In the genomic region with DNA sequence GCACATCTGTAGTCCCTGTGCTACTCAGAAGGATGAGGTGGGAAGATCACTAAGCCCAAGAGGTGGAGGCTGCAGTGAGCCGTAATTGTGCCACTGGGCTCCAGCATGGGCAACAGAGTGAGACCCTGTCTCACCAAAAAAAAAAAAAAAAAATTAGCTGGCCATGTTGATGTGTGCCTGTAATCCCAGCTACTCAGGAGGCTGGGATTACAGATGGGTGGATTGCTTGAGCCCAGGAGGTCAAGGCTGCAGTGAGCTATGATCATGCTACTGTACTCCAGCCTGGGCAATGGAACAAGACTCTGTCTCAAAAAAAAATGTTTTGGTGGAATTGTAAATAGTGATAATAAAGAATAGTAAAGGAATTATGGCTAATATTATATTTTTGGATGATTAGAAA, we compare ENCODE assay signal across 14 cellular contexts. TPM values are rescaled to one million over a fixed set of nuclear protein-coding genes. Genes with fewer than 3 reads are reported as not detected.
DNase-seq lines count a peak whose midpoint lies in the region; TF ChIP-seq lines count a peak whose summit lies in the region.
"Had no signal": no experiment of that assay in that cellular context is flagged by ENCODE, and none has a peak within 500 bp of the region (broad histone marks: within the 10 kb centered on the region; RNA-seq: fewer than 3 reads in every experiment).

No MANE protein-coding gene starts in this region.

- H3K27ac ChIP-seq in A673 (ENCODE audit: low read depth, low read length, poor library complexity, severe bottlenecking) = no peak overlapping the region
- H3K27ac ChIP-seq: BLaER1 treated with 17β-estradiol and CSF1 and Interleukin-3, amounts not matched to agents 10 nM and 100 nM; GM23248 had no signal

- TF ChIP-seq CTCF in A673 (conservative IDR thresholded peaks at IDR 0.05; ENCODE audit: low read depth, low read length) = no peak

- peak; percentile 15 for DNase-seq in NCI-H146 (lab: John Stamatoyannopoulos, UW)
- DNase-seq in NCI-H146 treated with DMSO at 0.1 percent for 48 hours (lab: John Stamatoyannopoulos, UW; ENCODE audit: unreplicated experiment) = no peak
- DNase-seq in A673 (ENCODE audit: low spot score) = peak; percentile 72
- peak; percentile 27 for DNase-seq in NCI-H128 (lab: John Stamatoyannopoulos, UW; ENCODE audit: unreplicated experiment)
- peak; percentile 77 for DNase-seq in left kidney (ENCODE audit: low read depth, low spot score)
- DNase-seq in HPDE6-E6E7 (ENCODE audit: extremely low spot score) = no peak
- no peak for DNase-seq in NCI-H1092 treated with DMSO at 0.1 percent for 48 hours (lab: John Stamatoyannopoulos, UW)
- DNase-seq: 8988T; ACHN; CD4-positive, CD25-positive, alpha-beta regulatory T cell; DMS79; GM23248 had no signal

- no peaks in the 10 kb centered on the region for H3K27me3 ChIP-seq in A673 (replicated peaks; ENCODE audit: insufficient read depth, low read depth, low read length, poor library complexity)
- H3K27me3 ChIP-seq: BLaER1 treated with 17β-estradiol and CSF1 and Interleukin-3, amounts not matched to agents 10 nM and 100 nM had no signal

- intact Hi-C loops in A673 (cut with micrococcal nuclease; ENCODE audit: unreplicated experiment) = no loop called here

- H3K36me3 ChIP-seq in A673 (ENCODE audit: insufficient read depth, low read length, poor library complexity, severe bottlenecking) = peaks cover 10% of the 10 kb centered on the region

- BruUV-seq in A673 (replicated peaks; lab: Mats Ljungman, UMichigan) = no TSS peak

- CTCF ChIA-PET in A673 (lab: Charles Lee) = interaction anchor here (0.7 kb wide), 1 partner anchor 42 kb away, joined by 4 read pairs; no protein-coding TSS in a partner anchor

- no peak overlapping the region for H3K4me3 ChIP-seq in A673 (ENCODE audit: low read depth, low read length, poor library complexity, severe bottlenecking)
- H3K4me3 ChIP-seq: BLaER1 treated with 17β-estradiol and CSF1 and Interleukin-3, amounts not matched to agents 10 nM and 100 nM; GM12878; GM23248 had no signal

- H3K9me3 ChIP-seq in A673 (ENCODE audit: low read depth, low read length, poor library complexity, severe bottlenecking) = no peaks in the 10 kb centered on the region
- H3K9me3 ChIP-seq: BLaER1 treated with 17β-estradiol and CSF1 and Interleukin-3, amounts not matched to agents 10 nM and 100 nM had no signal

- H3K4me1 ChIP-seq in A673 (ENCODE audit: insufficient read depth, low read length, poor library complexity, severe bottlenecking) = no peaks in the 10 kb centered on the region

- POLR2A ChIA-PET in A673 (lab: Charles Lee; ENCODE audit: low non-redundant PET) = no interaction called here

RNA-seq across cellular contexts. Expression of a gene that starts 9.9 kb away (rescaled TPM):
- 9.5 and 9.7 TPM in 2 replicates for total RNA-seq in A673 (2021)

RNA-seq across cellular contexts. Expression of a gene that starts 16.4 kb away (rescaled TPM):
- total RNA-seq in A673 (2021) = 118 and 152 TPM in 2 replicates

RNA-seq across cellular contexts. Expression of a gene that starts 16.5 kb away (rescaled TPM):
- 11.7 and 11.8 TPM in 2 replicates for total RNA-seq in A673 (2021)

RNA-seq across cellular contexts. Expression of a gene that starts 26.6 kb away (rescaled TPM):
- 24.6 and 38.0 TPM in 2 replicates for total RNA-seq in A673 (2021)

RNA-seq across cellular contexts. Expression of a gene that starts 47.5 kb away (rescaled TPM):
- 61.8 and 63.5 TPM in 2 replicates for total RNA-seq in A673 (2021)

Comparison
In these comparisons a context has a peak if more than half of its experiments do, and no peak if none do; other contexts are left out.
1. DNase-seq: peak in NCI-H146 (single experiment), A673 (single experiment), NCI-H128 (single experiment) and left kidney (single experiment); none in NCI-H146 treated with DMSO at 0.1 percent for 48 hours (single experiment), HPDE6-E6E7 (single experiment) and NCI-H1092 treated with DMSO at 0.1 percent for 48 hours (single experiment).